3 cellular contexts compared by ENCODE assay signal in the genomic region with DNA sequence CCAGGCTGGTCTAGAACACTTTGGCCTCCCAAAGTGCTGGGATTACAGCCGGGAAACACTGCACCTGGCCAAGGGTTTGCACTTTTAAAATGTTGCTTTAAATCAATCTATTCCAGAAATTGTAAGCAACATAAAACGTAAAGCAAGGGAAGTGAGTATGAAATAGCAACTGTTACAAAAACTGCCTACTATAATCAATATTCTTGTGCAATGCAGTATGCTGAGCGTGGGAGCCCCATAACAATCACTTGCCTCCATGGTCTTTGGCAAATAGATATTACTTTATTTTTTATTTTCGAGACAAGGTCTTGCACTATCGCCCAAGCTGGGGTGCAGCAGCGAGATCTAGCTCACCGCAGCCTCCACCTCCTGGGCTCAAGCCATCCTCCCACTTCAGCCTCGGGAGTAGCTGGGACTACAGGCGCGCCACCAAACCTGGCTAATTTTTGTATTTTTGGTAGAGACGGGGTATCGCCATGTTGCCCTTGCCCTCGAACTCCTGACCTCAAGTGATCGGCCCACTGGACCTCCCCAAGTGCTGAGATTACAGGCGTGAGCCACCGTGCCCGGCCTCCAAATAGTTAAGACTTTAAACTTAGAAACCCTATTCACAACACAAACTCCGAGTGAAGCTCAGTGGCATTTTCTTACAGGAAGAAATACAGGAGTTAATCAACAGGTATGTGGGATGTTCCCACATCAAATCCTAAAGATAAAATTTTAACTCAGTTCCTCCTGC.
TF ChIP-seq lines count a peak whose summit lies in the region.

No MANE protein-coding gene starts in this region.

TF ChIP-seq in SK-N-SH, 30 proteins besides CTCF, POLR2A, EP300 and RAD21 (continued from another document):
- no peak for TF ChIP-seq IRF3 (IDR thresholded peaks at IDR 0.05; ENCODE audit: low read depth, low read length)
- no peak for TF ChIP-seq NRF1 (IDR thresholded peaks at IDR 0.05; ENCODE audit: low read depth, low read length)
- TF ChIP-seq REST (IDR thresholded peaks at IDR 0.05; ENCODE audit: low read depth, low read length): no peak
- no peak for TF ChIP-seq JUND (IDR thresholded peaks at IDR 0.05)
- TF ChIP-seq, protein P1, sequence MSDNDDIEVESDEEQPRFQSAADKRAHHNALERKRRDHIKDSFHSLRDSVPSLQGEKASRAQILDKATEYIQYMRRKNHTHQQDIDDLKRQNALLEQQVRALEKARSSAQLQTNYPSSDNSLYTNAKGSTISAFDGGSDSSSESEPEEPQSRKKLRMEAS (IDR thresholded peaks at IDR 0.05; ENCODE audit: low read depth): no peak

TF ChIP-seq in SK-N-SH treated with all-trans-retinoic acid at 6 μM for 48 hours, 23 proteins besides CTCF, POLR2A, EP300 and RAD21 (continued from another document):
- TF ChIP-seq, protein P2, sequence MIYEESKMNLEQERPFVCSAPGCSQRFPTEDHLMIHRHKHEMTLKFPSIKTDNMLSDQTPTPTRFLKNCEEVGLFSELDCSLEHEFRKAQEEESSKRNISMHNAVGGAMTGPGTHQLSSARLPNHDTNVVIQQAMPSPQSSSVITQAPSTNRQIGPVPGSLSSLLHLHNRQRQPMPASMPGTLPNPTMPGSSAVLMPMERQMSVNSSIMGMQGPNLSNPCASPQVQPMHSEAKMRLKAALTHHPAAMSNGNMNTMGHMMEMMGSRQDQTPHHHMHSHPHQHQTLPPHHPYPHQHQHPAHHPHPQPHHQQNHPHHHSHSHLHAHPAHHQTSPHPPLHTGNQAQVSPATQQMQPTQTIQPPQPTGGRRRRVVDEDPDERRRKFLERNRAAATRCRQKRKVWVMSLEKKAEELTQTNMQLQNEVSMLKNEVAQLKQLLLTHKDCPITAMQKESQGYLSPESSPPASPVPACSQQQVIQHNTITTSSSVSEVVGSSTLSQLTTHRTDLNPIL (CRISPR knock-in tag; IDR thresholded peaks at IDR 0.05; ENCODE audit: low read depth): no peak
- no peak for TF ChIP-seq TCF4 (CRISPR knock-in tag; IDR thresholded peaks at IDR 0.05; ENCODE audit: borderline replicate concordance)
- TF ChIP-seq BACH2 (CRISPR knock-in tag; IDR thresholded peaks at IDR 0.05; ENCODE audit: borderline replicate concordance): no peak
- TF ChIP-seq ZNF565 (CRISPR knock-in tag; conservative IDR thresholded peaks at IDR 0.05; ENCODE audit: low read depth): no peak
- no peak for TF ChIP-seq ISL1 (CRISPR knock-in tag; IDR thresholded peaks at IDR 0.05)
- TF ChIP-seq ZNF70 (CRISPR knock-in tag; IDR thresholded peaks at IDR 0.05): no peak
- no peak for TF ChIP-seq ZFP30 (CRISPR knock-in tag; IDR thresholded peaks at IDR 0.05)
- TF ChIP-seq RARB (CRISPR knock-in tag; IDR thresholded peaks at IDR 0.05): no peak
- TF ChIP-seq, protein P3, sequence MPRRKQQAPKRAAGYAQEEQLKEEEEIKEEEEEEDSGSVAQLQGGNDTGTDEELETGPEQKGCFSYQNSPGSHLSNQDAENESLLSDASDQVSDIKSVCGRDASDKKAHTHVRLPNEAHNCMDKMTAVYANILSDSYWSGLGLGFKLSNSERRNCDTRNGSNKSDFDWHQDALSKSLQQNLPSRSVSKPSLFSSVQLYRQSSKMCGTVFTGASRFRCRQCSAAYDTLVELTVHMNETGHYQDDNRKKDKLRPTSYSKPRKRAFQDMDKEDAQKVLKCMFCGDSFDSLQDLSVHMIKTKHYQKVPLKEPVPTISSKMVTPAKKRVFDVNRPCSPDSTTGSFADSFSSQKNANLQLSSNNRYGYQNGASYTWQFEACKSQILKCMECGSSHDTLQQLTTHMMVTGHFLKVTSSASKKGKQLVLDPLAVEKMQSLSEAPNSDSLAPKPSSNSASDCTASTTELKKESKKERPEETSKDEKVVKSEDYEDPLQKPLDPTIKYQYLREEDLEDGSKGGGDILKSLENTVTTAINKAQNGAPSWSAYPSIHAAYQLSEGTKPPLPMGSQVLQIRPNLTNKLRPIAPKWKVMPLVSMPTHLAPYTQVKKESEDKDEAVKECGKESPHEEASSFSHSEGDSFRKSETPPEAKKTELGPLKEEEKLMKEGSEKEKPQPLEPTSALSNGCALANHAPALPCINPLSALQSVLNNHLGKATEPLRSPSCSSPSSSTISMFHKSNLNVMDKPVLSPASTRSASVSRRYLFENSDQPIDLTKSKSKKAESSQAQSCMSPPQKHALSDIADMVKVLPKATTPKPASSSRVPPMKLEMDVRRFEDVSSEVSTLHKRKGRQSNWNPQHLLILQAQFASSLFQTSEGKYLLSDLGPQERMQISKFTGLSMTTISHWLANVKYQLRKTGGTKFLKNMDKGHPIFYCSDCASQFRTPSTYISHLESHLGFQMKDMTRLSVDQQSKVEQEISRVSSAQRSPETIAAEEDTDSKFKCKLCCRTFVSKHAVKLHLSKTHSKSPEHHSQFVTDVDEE (CRISPR knock-in tag; IDR thresholded peaks at IDR 0.05): no peak
- TF ChIP-seq TOX (CRISPR knock-in tag; IDR thresholded peaks at IDR 0.05; ENCODE audit: borderline replicate concordance): no peak
- TF ChIP-seq, protein P4, sequence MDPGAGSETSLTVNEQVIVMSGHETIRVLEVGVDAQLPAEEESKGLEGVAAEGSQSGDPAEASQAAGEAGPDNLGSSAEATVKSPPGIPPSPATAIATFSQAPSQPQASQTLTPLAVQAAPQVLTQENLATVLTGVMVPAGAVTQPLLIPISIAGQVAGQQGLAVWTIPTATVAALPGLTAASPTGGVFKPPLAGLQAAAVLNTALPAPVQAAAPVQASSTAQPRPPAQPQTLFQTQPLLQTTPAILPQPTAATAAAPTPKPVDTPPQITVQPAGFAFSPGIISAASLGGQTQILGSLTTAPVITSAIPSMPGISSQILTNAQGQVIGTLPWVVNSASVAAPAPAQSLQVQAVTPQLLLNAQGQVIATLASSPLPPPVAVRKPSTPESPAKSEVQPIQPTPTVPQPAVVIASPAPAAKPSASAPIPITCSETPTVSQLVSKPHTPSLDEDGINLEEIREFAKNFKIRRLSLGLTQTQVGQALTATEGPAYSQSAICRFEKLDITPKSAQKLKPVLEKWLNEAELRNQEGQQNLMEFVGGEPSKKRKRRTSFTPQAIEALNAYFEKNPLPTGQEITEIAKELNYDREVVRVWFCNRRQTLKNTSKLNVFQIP (CRISPR knock-in tag; IDR thresholded peaks at IDR 0.05; ENCODE audit: borderline replicate concordance, low read depth): no peak
- TF ChIP-seq ZNF8 (CRISPR knock-in tag; IDR thresholded peaks at IDR 0.05): no peak
TF ChIP-seq in SK-N-SH treated with all-trans-retinoic acid at 6 μM for 48 hours: peak in this region for 0.

TF ChIP-seq in endothelial cell of umbilical vein, 7 proteins besides CTCF, POLR2A, EP300 and RAD21 (continued from another document):
- no peak for TF ChIP-seq GATA2 (IDR thresholded peaks at IDR 0.05; ENCODE audit: insufficient read depth, insufficient read length, low read depth, low read length)
